ENCODE assay signal across 1 cellular context in the genomic region with DNA sequence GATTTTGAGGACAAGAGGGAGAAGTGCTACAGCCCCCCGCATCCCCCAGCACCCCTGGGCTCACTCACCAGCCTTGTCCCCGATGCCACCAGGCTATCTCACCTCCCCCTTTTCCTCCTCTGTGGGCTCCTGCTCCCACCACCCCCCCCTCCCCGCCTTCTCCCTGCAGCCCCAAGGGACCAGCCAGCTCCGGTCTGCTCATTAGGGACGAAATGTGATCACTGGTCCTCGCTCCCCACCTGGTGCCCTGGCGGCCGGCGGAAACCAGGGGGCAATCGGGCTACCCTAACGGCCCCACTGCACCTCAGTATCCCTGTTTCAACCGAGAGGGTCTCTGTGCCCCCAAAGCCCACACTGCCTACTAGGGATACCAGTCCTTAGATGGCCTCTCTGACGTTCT.
TF ChIP-seq lines count a peak whose summit lies in the region.

No MANE protein-coding gene starts in this region.

TF ChIP-seq in GM23338, 12 proteins besides CTCF, POLR2A, EP300 and RAD21 (continued from another document):
- TF ChIP-seq, protein P1, sequence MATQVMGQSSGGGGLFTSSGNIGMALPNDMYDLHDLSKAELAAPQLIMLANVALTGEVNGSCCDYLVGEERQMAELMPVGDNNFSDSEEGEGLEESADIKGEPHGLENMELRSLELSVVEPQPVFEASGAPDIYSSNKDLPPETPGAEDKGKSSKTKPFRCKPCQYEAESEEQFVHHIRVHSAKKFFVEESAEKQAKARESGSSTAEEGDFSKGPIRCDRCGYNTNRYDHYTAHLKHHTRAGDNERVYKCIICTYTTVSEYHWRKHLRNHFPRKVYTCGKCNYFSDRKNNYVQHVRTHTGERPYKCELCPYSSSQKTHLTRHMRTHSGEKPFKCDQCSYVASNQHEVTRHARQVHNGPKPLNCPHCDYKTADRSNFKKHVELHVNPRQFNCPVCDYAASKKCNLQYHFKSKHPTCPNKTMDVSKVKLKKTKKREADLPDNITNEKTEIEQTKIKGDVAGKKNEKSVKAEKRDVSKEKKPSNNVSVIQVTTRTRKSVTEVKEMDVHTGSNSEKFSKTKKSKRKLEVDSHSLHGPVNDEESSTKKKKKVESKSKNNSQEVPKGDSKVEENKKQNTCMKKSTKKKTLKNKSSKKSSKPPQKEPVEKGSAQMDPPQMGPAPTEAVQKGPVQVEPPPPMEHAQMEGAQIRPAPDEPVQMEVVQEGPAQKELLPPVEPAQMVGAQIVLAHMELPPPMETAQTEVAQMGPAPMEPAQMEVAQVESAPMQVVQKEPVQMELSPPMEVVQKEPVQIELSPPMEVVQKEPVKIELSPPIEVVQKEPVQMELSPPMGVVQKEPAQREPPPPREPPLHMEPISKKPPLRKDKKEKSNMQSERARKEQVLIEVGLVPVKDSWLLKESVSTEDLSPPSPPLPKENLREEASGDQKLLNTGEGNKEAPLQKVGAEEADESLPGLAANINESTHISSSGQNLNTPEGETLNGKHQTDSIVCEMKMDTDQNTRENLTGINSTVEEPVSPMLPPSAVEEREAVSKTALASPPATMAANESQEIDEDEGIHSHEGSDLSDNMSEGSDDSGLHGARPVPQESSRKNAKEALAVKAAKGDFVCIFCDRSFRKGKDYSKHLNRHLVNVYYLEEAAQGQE (IDR thresholded peaks at IDR 0.05; ENCODE audit: unreplicated experiment) = no peak
- TF ChIP-seq CREB1 (CRISPR knock-in tag; IDR thresholded peaks at IDR 0.05; ENCODE audit: low read depth) (no peak), NANOG (IDR thresholded peaks at IDR 0.05; ENCODE audit: borderline replicate concordance) (no peak), EZH2phosphoT487 (IDR thresholded peaks at IDR 0.05; ENCODE audit: unreplicated experiment) (no peak), POLR2AphosphoS5 (IDR thresholded peaks at IDR 0.05; ENCODE audit: low read depth) (no peak)
- TF ChIP-seq, protein P2, sequence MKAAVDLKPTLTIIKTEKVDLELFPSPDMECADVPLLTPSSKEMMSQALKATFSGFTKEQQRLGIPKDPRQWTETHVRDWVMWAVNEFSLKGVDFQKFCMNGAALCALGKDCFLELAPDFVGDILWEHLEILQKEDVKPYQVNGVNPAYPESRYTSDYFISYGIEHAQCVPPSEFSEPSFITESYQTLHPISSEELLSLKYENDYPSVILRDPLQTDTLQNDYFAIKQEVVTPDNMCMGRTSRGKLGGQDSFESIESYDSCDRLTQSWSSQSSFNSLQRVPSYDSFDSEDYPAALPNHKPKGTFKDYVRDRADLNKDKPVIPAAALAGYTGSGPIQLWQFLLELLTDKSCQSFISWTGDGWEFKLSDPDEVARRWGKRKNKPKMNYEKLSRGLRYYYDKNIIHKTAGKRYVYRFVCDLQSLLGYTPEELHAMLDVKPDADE (IDR thresholded peaks at IDR 0.05) = no peak
